ENCODE assay signal across 23 cellular contexts in genomic region chr13:109900320-109900719, GRCh38.
A peak's percentile ranks its signal among the peaks of the same experiment; 100 is the strongest.
DNase-seq lines count a peak whose midpoint lies in the region; ATAC-seq and TF ChIP-seq lines count a peak whose summit lies in the region.
"Had no signal": no experiment of that assay in that cellular context is flagged by ENCODE, and none has a peak within 500 bp of the region (broad histone marks: within the 10 kb centered on the region; RNA-seq: fewer than 3 reads in every experiment).

No MANE protein-coding gene starts in this region.

- H3K9me3 Mint-ChIP-seq in nephron progenitor cell, result peaks cover 9% of the 10 kb centered on the region
- H3K9me3 Mint-ChIP-seq: activated T-cell treated with anti-CD3 and anti-CD28 coated beads, Interleukin-2, amount 50 U/mL, for 72 hours; T-helper 2 cell treated with Interferon-gamma antibody and Interleukin-4, amounts not matched to agents 5 μg/mL and 100 μg/mL, for 36 hours had no signal

- H3K27me3 ChIP-seq in gastroesophageal sphincter, result no peaks in the 10 kb centered on the region
- H3K27me3 ChIP-seq: BLaER1, sigmoid colon had no signal

- H3K36me3 Mint-ChIP-seq in nephron progenitor cell (ENCODE audit: low read depth), result no peaks in the 10 kb centered on the region
- H3K36me3 Mint-ChIP-seq: naive B cell had no signal

- no peak for TF ChIP-seq POLR2A in gastroesophageal sphincter (IDR thresholded peaks at IDR 0.05)

- TF ChIP-seq CTCF in fibroblast of pulmonary artery (IDR thresholded peaks at IDR 0.05; ENCODE audit: low read length, missing control alignments) (no peak), nephron progenitor cell (IDR thresholded peaks at IDR 0.05) (no peak), gastroesophageal sphincter (IDR thresholded peaks at IDR 0.05) (no peak)

- 40 to 57% methylated on average over 6 of the region's 6 CpGs for WGBS in gastroesophageal sphincter (ENCODE audit: low coverage in 1 of 2), 2 donors

- peaks cover 0 to 6% (median 0%) of the 10 kb centered on the region in 3 donors for H3K4me1 ChIP-seq in gastroesophageal sphincter
- H3K4me1 ChIP-seq: parathyroid adenoma had no signal

- H3K27me3 Mint-ChIP-seq in nephron progenitor cell (ENCODE audit: low read depth, poor library complexity), result peaks cover 16% of the 10 kb centered on the region

- H3K36me3 ChIP-seq in gastroesophageal sphincter, result no peaks in the 10 kb centered on the region
- H3K36me3 ChIP-seq: BLaER1, sigmoid colon had no signal

- no peak for ATAC-seq in GM21576 (IDR thresholded peaks at IDR 0.05; ENCODE audit: unreplicated experiment)
- no peak for ATAC-seq in gastroesophageal sphincter
- ATAC-seq: activated T-cell treated with anti-CD3 and anti-CD28 coated beads, Interleukin-2, amount 50 U/mL, for 72 hours; HCT116; SK-N-SH treated with all-trans-retinoic acid at 6 μM for 48 hours had no signal

- H3K4me3 ChIP-seq in fibroblast of pulmonary artery (replicated peaks; ENCODE audit: low read depth, low read length) (no peak overlapping the region), gastroesophageal sphincter (no peak overlapping the region)
- H3K4me3 ChIP-seq: BLaER1, sigmoid colon had no signal

- H3K4me1 Mint-ChIP-seq in nephron progenitor cell, result peaks cover 16% of the 10 kb centered on the region
- H3K4me1 Mint-ChIP-seq: naive B cell had no signal

- no peak for TF ChIP-seq EP300 in gastroesophageal sphincter (IDR thresholded peaks at IDR 0.05)

- DNase-seq in DMS153 treated with DMSO at 0.1 percent for 48 hours (lab: John Stamatoyannopoulos, UW; ENCODE audit: unreplicated experiment) (peak; percentile 35), NCI-H146 treated with DMSO at 0.1 percent for 48 hours (lab: John Stamatoyannopoulos, UW; ENCODE audit: unreplicated experiment) (peak; percentile 59), fibroblast of pulmonary artery (ENCODE audit: low read depth) (peak; percentile 14), nephron progenitor cell (peak; percentile 9), AML-193 (lab: John Stamatoyannopoulos, UW) (no peak), UCSD-AML1 (lab: John Stamatoyannopoulos, UW; ENCODE audit: unreplicated experiment) (no peak)
- DNase-seq: activated naive CD4-positive, alpha-beta T cell treated with anti-CD3 and anti-CD28 coated beads, Interleukin-2, amount 50 U/mL, for 16 hours; activated T-cell treated with anti-CD3 and anti-CD28 coated beads, Interleukin-2, amount 50 U/mL, for 72 hours; Calu3; caudate nucleus; islet precursor cell; naive B cell; NCI-H526 treated with DMSO at 0.1 percent for 48 hours; RPMI8226; sigmoid colon had no signal

- H3K27ac ChIP-seq in gastroesophageal sphincter, result no peak overlapping the region
- H3K27ac ChIP-seq: BLaER1, KMS-11, parathyroid adenoma, sigmoid colon had no signal

- peak overlapping the region; percentile 73 for H3K4me3 Mint-ChIP-seq in nephron progenitor cell
- H3K4me3 Mint-ChIP-seq: activated T-cell treated with anti-CD3 and anti-CD28 coated beads, Interleukin-2, amount 50 U/mL, for 72 hours; naive B cell; T-helper 2 cell treated with Interferon-gamma antibody and Interleukin-4, amounts not matched to agents 5 μg/mL and 100 μg/mL, for 36 hours had no signal

- no peak overlapping the region for H3K27ac Mint-ChIP-seq in nephron progenitor cell
- H3K27ac Mint-ChIP-seq: activated T-cell treated with anti-CD3 and anti-CD28 coated beads, Interleukin-2, amount 50 U/mL, for 72 hours; naive B cell; T-helper 2 cell treated with Interferon-gamma antibody and Interleukin-4, amounts not matched to agents 5 μg/mL and 100 μg/mL, for 36 hours had no signal

- no peaks in the 10 kb centered on the region for H3K9me3 ChIP-seq in gastroesophageal sphincter
- H3K9me3 ChIP-seq: sigmoid colon had no signal

Comparison
In these comparisons a context has a peak if more than half of its experiments do, and no peak if none do; other contexts are left out.
1. DNase-seq: peak in DMS153 treated with DMSO at 0.1 percent for 48 hours (single experiment), NCI-H146 treated with DMSO at 0.1 percent for 48 hours (single experiment), fibroblast of pulmonary artery (single experiment) and nephron progenitor cell (single experiment); none in AML-193 (0 of 2) and UCSD-AML1 (single experiment).